ENCODE assay signal across 19 cellular contexts in genomic region chr16:79469999-79470398, GRCh38.
"Had no signal": no experiment of that assay in that cellular context is flagged by ENCODE, and none has a peak within 500 bp of the region (broad histone marks: within the 10 kb centered on the region; RNA-seq: fewer than 3 reads in every experiment).

No MANE protein-coding gene starts in this region.

- H3K4me1 ChIP-seq: left lung, neural progenitor cell, pancreas had no signal

- H3K27me3 ChIP-seq: left lung, neural progenitor cell, pancreas had no signal

- H3K4me1 Mint-ChIP-seq: activated B cell treated with CpG ODN at 0.5 μM for 24 hours; stimulated activated naive B cell treated with anti-CD40 and anti-IgM and Interleukin-4, amounts not matched to agents 10 μg/mL and 1 μg/mL and 100 μg/mL, for 72 hours had no signal

- H3K36me3 Mint-ChIP-seq: activated naive CD4-positive, alpha-beta T cell treated with anti-CD3 and anti-CD28 coated beads, Interleukin-2, amount 50 U/mL, for 72 hours; mesothelial cell of epicardium; neural progenitor cell; stimulated activated naive B cell treated with anti-CD40 and anti-IgM and Interleukin-4, amounts not matched to agents 10 μg/mL and 1 μg/mL and 100 μg/mL, for 72 hours had no signal

- H3K27ac Mint-ChIP-seq: activated B cell treated with CpG ODN at 0.5 μM for 24 hours; activated CD8-positive, alpha-beta T cell treated with anti-CD3 and anti-CD28 coated beads for 36 hours; activated naive CD4-positive, alpha-beta T cell treated with anti-CD3 and anti-CD28 coated beads, Interleukin-2, amount 50 U/mL, for 72 hours; mesothelial cell of epicardium; neural progenitor cell; stimulated activated naive B cell treated with anti-CD40 and anti-IgM and Interleukin-4, amounts not matched to agents 10 μg/mL and 1 μg/mL and 100 μg/mL, for 72 hours had no signal

- H3K9me3 ChIP-seq: left lung, pancreas had no signal

- ATAC-seq: activated CD8-positive, alpha-beta T cell treated with anti-CD3 and anti-CD28 coated beads for 36 hours; activated naive CD4-positive, alpha-beta T cell treated with anti-CD3 and anti-CD28 coated beads, Interleukin-2, amount 50 U/mL, for 72 hours; esophagus mucosa; left lung; pancreas; stimulated activated naive B cell treated with anti-CD40 and anti-IgM and Interleukin-4, amounts not matched to agents 10 μg/mL and 1 μg/mL and 100 μg/mL, for 72 hours had no signal

- DNase-seq: activated B cell treated with CpG ODN at 0.5 μM for 24 hours; activated CD4-positive, alpha-beta T cell treated with anti-CD3 and anti-CD28 coated beads for 48 hours; activated CD8-positive, alpha-beta memory T cell treated with anti-CD3 and anti-CD28 coated beads, Interleukin-2, amount 50 U/mL, for 4 hours; activated CD8-positive, alpha-beta T cell treated with anti-CD3 and anti-CD28 coated beads for 36 hours; activated effector memory CD4-positive, alpha-beta T cell treated with anti-CD3 and anti-CD28 coated beads, Interleukin-2, amount 50 U/mL, for 16 hours; activated T-cell treated with anti-CD3 and anti-CD28 coated beads, Interleukin-2, amount 50 U/mL, for 48 hours; amniotic stem cell; caudate nucleus; stimulated activated CD4-positive, alpha-beta T cell treated with anti-CD3 and anti-CD28 coated beads, Interleukin-15, amount 100 ng/mL, for 24 hours; stimulated activated CD4-positive, alpha-beta T cell treated with anti-CD3 and anti-CD28 coated beads, Interleukin-4, amount 100 ng/mL, for 1 hour; stimulated activated naive B cell treated with anti-CD40 and anti-IgM and Interleukin-4, amounts not matched to agents 10 μg/mL and 1 μg/mL and 100 μg/mL, for 72 hours; T-helper 2 cell had no signal

- H3K9me3 Mint-ChIP-seq: activated B cell treated with CpG ODN at 0.5 μM for 24 hours; activated CD8-positive, alpha-beta T cell treated with anti-CD3 and anti-CD28 coated beads for 36 hours; activated naive CD4-positive, alpha-beta T cell treated with anti-CD3 and anti-CD28 coated beads, Interleukin-2, amount 50 U/mL, for 72 hours; mesothelial cell of epicardium; neural progenitor cell; stimulated activated naive B cell treated with anti-CD40 and anti-IgM and Interleukin-4, amounts not matched to agents 10 μg/mL and 1 μg/mL and 100 μg/mL, for 72 hours had no signal

- H3K36me3 ChIP-seq: left lung, neural progenitor cell, pancreas had no signal

- H3K4me3 ChIP-seq: left lung, neural progenitor cell, pancreas, skin epidermis had no signal

- H3K27ac ChIP-seq: left lung, neural progenitor cell, pancreas had no signal

- H3K4me3 Mint-ChIP-seq: activated B cell treated with CpG ODN at 0.5 μM for 24 hours; activated CD8-positive, alpha-beta T cell treated with anti-CD3 and anti-CD28 coated beads for 36 hours; mesothelial cell of epicardium; neural progenitor cell; stimulated activated naive B cell treated with anti-CD40 and anti-IgM and Interleukin-4, amounts not matched to agents 10 μg/mL and 1 μg/mL and 100 μg/mL, for 72 hours had no signal
